In the genomic region with DNA sequence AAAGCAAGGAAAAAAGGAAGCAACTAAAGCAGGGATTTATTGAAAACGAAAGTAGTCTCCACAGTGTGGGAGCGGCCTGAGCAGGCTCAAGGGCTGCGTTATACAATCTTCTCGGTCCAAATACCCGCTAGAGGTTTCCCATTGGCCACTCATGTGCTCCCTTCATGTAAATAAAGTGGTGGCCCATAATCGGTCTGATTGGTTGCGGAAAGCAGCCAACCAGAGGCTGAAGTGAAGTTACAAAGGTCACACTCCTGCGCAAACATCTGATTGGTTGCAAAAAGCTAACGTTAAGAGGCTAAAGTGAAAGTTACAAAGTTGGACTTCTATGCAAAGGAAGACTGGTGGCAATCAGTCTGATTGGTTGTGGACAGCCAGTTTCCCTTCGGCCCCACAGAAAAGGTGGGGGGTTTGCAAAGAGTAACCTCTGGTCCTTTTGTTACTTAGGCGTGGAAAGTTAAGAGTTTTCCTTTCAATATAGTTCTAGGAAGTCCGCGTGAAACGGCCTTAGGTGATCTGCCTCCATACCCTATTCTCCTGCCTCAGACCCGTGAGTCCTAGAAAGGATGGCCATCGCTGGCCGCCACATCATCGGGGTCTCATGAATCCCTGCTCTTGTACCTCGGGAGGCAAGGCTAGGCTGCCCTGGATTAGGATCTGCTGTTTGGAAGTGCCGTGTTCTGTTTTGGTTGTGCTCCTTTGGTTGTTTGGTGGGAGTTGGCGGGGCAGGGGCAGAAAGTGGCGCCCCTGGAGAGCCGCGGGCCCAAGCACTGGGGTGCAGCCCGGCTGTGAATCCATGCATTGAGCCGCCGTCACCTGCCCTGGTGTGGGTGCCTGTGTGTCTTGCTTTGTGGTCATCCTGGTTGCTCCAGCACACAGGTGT, we compare ENCODE assay signal across 8 cellular contexts.
DNase-seq lines count a peak whose midpoint lies in the region; ATAC-seq and TF ChIP-seq lines count a peak whose summit lies in the region.

No MANE protein-coding gene starts in this region.

- 79 to 86% methylated on average over 27 of the region's 27 CpGs for WGBS in tibial nerve, 2 donors

- POLR2A ChIA-PET in naive thymus-derived CD8-positive, alpha-beta T cell (lab: Charles Lee) = interaction anchor here (0.6 to 2.9 kb wide), 16 partner anchors 8 to 761 kb away, joined by 3 to 16 read pairs (median 6); a partner anchor contains a TSS

- peak overlapping the region; percentile 93 to 100 (median 98) for H3K4me2 ChIP-seq in BLaER1 treated with 17β-estradiol and CSF1 and Interleukin-3, amounts not matched to agents 10 nM and 100 nM

- peak overlapping the region; percentile 92 to 100 (median 98) for H3K4me3 Mint-ChIP-seq in naive thymus-derived CD8-positive, alpha-beta T cell

- TF ChIP-seq EP300 in tibial nerve (IDR thresholded peaks at IDR 0.05) = peak in 1 of 2 donors; percentile 37

- H3K36me3 ChIP-seq in BLaER1 treated with 17β-estradiol and CSF1 and Interleukin-3, amounts not matched to agents 10 nM and 100 nM = no peaks in the 10 kb centered on the region; a peak in 1 of 22 replicates
- no peaks in the 10 kb centered on the region for H3K36me3 ChIP-seq in tibial nerve

- H3K4me1 ChIP-seq in BLaER1 treated with 17β-estradiol and CSF1 and Interleukin-3, amounts not matched to agents 10 nM and 100 nM = peaks cover 8 to 59% (median 44%) of the 10 kb centered on the region in 10 experiments; a peak in 19 of 20 replicates
- peaks cover 0 to 14% (median 0%) of the 10 kb centered on the region in 4 donors for H3K4me1 ChIP-seq in tibial nerve

- H3K36me3 Mint-ChIP-seq in naive thymus-derived CD8-positive, alpha-beta T cell = no peaks in the 10 kb centered on the region

- peak in 1 of 2 donors; percentile 27 for TF ChIP-seq POLR2A in tibial nerve (IDR thresholded peaks at IDR 0.05)

- 0 out of 22 replicates have a peak, but pooled peaks cover 0 to 10% (median 0%) of the 10 kb centered on the region in 11 experiments for H4K20me1 ChIP-seq in BLaER1 treated with 17β-estradiol and CSF1 and Interleukin-3, amounts not matched to agents 10 nM and 100 nM

- peak; percentile 89 for ATAC-seq in GM19455 (IDR thresholded peaks at IDR 0.05; ENCODE audit: unreplicated experiment)
- peak; percentile 92 to 95 for ATAC-seq in activated CD4-positive, CD25-positive, alpha-beta regulatory T cell treated with anti-CD3 and anti-CD28 coated beads, Interleukin-2, amount 50 U/mL, for 24 hours
- peak; percentile 81 for ATAC-seq in naive thymus-derived CD8-positive, alpha-beta T cell

- TF ChIP-seq CTCF in tibial nerve (IDR thresholded peaks at IDR 0.05) = no peak

- H3K9me3 ChIP-seq in BLaER1 treated with 17β-estradiol and CSF1 and Interleukin-3, amounts not matched to agents 10 nM and 100 nM (replicated peaks in 1 of 11) = peaks cover 12 to 38% (median 31%) of the 10 kb centered on the region in 11 experiments
- peaks cover 0 to 7% (median 0%) of the 10 kb centered on the region in 4 donors for H3K9me3 ChIP-seq in tibial nerve

- peak overlapping the region; percentile 66 to 82 (median 69) for H3K4me3 ChIP-seq in BLaER1 treated with 17β-estradiol and CSF1 and Interleukin-3, amounts not matched to agents 10 nM and 100 nM
- H3K4me3 ChIP-seq in tibial nerve = peak overlapping the region; percentile 38 to 64 (median 55)

- H3K27ac ChIP-seq in BLaER1 treated with 17β-estradiol and CSF1 and Interleukin-3, amounts not matched to agents 10 nM and 100 nM = peak overlapping the region in 9 of 11 experiments; percentile 64 to 89 (median 81); a peak in 18 of 22 replicates
- peak overlapping the region in 3 of 4 donors; percentile 50 to 74 (median 63) for H3K27ac ChIP-seq in tibial nerve

- peaks cover 12 to 30% (median 26%) of the 10 kb centered on the region in 4 donors for H3K4me1 Mint-ChIP-seq in naive thymus-derived CD8-positive, alpha-beta T cell

- peak overlapping the region; percentile 93 to 100 (median 99) for H3K27ac Mint-ChIP-seq in naive thymus-derived CD8-positive, alpha-beta T cell

- peak overlapping the region in 10 of 11 experiments; percentile 74 to 86 (median 82); a peak in 19 of 22 replicates for H3K9ac ChIP-seq in BLaER1 treated with 17β-estradiol and CSF1 and Interleukin-3, amounts not matched to agents 10 nM and 100 nM

- no peaks in the 10 kb centered on the region for H3K27me3 Mint-ChIP-seq in naive thymus-derived CD8-positive, alpha-beta T cell

- DNase-seq in KG1 (lab: John Stamatoyannopoulos, UW) (peak; percentile 90), tibial nerve (ENCODE audit: low spot score in 2 of 2) (peak in 1 of 2 donors; percentile 71), NCI-H1436 (lab: John Stamatoyannopoulos, UW) (no peak)
- peak; percentile 60 for DNase-seq in effector CD8-positive, alpha-beta T cell (lab: John Stamatoyannopoulos, UW)
- peak; percentile 28 to 91 (median 75) for DNase-seq in naive thymus-derived CD8-positive, alpha-beta T cell

- peaks cover 0 to 9% (median 2%) of the 10 kb centered on the region in 9 donors for H3K9me3 Mint-ChIP-seq in naive thymus-derived CD8-positive, alpha-beta T cell

- H3K27me3 ChIP-seq in BLaER1 treated with 17β-estradiol and CSF1 and Interleukin-3, amounts not matched to agents 10 nM and 100 nM = peaks cover 14 to 34% (median 21%) of the 10 kb centered on the region in 11 experiments; a peak in 21 of 22 replicates
- H3K27me3 ChIP-seq in tibial nerve = peaks cover 0 to 16% of the 10 kb centered on the region in 2 donors
